Comparison of ENCODE assay signal across 15 cellular contexts in the genomic region with DNA sequence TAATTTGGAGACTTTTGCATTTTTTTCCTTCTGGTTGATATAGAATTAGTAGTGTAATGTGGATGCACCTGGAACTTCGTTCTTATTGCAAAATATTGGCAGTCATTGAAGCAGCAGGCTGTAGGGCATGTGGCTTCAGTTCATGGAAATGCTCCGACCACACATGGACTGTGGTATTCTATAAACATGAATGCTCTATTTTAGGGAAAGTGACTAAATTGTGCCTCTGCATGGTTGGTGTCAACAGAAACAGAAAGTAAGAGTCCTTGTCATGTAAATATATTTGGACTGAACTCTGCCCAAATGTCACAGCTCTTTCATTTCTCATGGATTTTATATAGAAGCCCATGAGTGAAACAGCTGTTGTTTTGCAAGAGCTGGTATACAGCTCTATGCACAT.
A peak's percentile ranks its signal among the peaks of the same experiment; 100 is the strongest.
DNase-seq lines count a peak whose midpoint lies in the region; ATAC-seq and TF ChIP-seq lines count a peak whose summit lies in the region.
"Had no signal": no experiment of that assay in that cellular context is flagged by ENCODE, and none has a peak within 500 bp of the region (broad histone marks: within the 10 kb centered on the region; RNA-seq: fewer than 3 reads in every experiment).

No MANE protein-coding gene starts in this region.

- DNase-seq in H4 (ENCODE audit: low spot score) (peak; percentile 57), fibroblast of gingiva (ENCODE audit: low read depth) (peak; percentile 59), DMS79 treated with DMSO at 0.1 percent for 48 hours (lab: John Stamatoyannopoulos, UW) (no peak), caudate nucleus (lab: John Stamatoyannopoulos, UW) (no peak), osteoblast (ENCODE audit: insufficient read length, low spot score, missing footprints) (no peak), hepatic stellate cell (ENCODE audit: low spot score) (no peak)
- DNase-seq: activated T-cell treated with anti-CD3 and anti-CD28 coated beads for 4 hours; DMS53; NCI-H1092 treated with DMSO at 0.1 percent for 48 hours; nephron progenitor cell; SK-N-SH; stimulated activated CD4-positive, alpha-beta T cell treated with anti-CD3 and anti-CD28 coated beads, Interleukin-1b, Interleukin-23, amount 100 ng/mL, for 48 hours had no signal

- no peaks in the 10 kb centered on the region for H3K4me1 ChIP-seq in osteoblast (ENCODE audit: insufficient read depth, low read length)
- H3K4me1 ChIP-seq: tibial nerve had no signal

- no peaks in the 10 kb centered on the region for H3K9me3 ChIP-seq in osteoblast (ENCODE audit: low read depth, low read length)
- H3K9me3 ChIP-seq: SK-N-SH, tibial nerve had no signal

- H3K27me3 ChIP-seq in osteoblast (ENCODE audit: insufficient read depth, low read length), result no peaks in the 10 kb centered on the region
- H3K27me3 ChIP-seq: tibial nerve had no signal

- no peak overlapping the region for H3K4me3 ChIP-seq in osteoblast (ENCODE audit: insufficient read depth, low read length)
- H3K4me3 ChIP-seq: tibial nerve had no signal

- no peak overlapping the region for H2AFZ ChIP-seq in osteoblast (ENCODE audit: low read length)

- H3K4me2 ChIP-seq in osteoblast (ENCODE audit: insufficient read depth, low read length), result no peak overlapping the region
- H3K4me2 ChIP-seq: SK-N-SH had no signal

- ATAC-seq in GM18868 (IDR thresholded peaks at IDR 0.05; ENCODE audit: unreplicated experiment) (peak; percentile 100), HG03520 (IDR thresholded peaks at IDR 0.05; ENCODE audit: unreplicated experiment) (peak; percentile 96)

- no peak for TF ChIP-seq CTCF in osteoblast (IDR thresholded peaks at IDR 0.05; ENCODE audit: extremely low read depth, low read depth, low read length)

- no peaks in the 10 kb centered on the region for H3K36me3 ChIP-seq in osteoblast (ENCODE audit: insufficient read depth, low read length)
- H3K36me3 ChIP-seq: tibial nerve had no signal

- no peaks in the 10 kb centered on the region for H3K79me2 ChIP-seq in osteoblast (ENCODE audit: insufficient read depth, low read length)

- H4K20me1 ChIP-seq in osteoblast (ENCODE audit: insufficient read depth, low read length), result no peaks in the 10 kb centered on the region

- H3K27ac ChIP-seq in caudate nucleus (ENCODE audit: low read depth, low read length) (no peak overlapping the region), osteoblast (ENCODE audit: low read depth, low read length) (no peak overlapping the region)
- H3K27ac ChIP-seq: tibial nerve had no signal

Comparison
In these comparisons a context has a peak if more than half of its experiments do, and no peak if none do; other contexts are left out.
1. DNase-seq: peak in H4 (single experiment) and fibroblast of gingiva (single experiment); none in DMS79 treated with DMSO at 0.1 percent for 48 hours (single experiment), caudate nucleus (0 of 61), osteoblast (single experiment) and hepatic stellate cell (single experiment).